Comparison of ENCODE assay signal across 35 cellular contexts in the genomic region with DNA sequence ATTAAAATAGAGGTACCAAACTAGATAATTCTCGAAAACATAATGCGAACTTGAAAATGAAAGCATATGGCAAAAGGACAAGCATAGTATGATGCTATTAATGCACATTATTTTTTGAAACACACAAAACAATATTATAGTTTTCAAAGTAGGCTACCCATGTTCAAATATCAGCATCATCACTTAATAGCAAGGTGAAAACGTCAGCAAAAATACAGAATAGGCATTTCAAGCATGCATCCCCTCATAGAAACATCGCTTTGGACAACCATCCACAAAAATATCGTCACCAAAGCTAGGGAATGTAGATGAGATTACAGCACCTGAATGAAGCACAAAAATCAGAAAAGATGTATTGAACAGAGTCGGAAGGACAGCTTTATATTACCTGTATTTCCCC.
"Had no signal": no experiment of that assay in that cellular context is flagged by ENCODE, and none has a peak within 500 bp of the region (broad histone marks: within the 10 kb centered on the region; RNA-seq: fewer than 3 reads in every experiment).

No MANE protein-coding gene starts in this region.

- H3K27me3 ChIP-seq: MG63 had no signal

- H3K4me3 ChIP-seq: MG63 had no signal

- H3K36me3 ChIP-seq: MG63 had no signal

- DNase-seq: Karpas-422, Kasumi-1, MG63, MM.1S, MV-4-11, NCI-H1048, NCI-H1092, NCI-H1092 treated with DMSO at 0.1 percent for 48 hours, NCI-H1105, NCI-H1105 treated with DMSO at 0.1 percent for 48 hours, NCI-H1417, NCI-H1417 treated with DMSO at 0.1 percent for 48 hours, NCI-H1436, NCI-H1436 treated with DMSO at 0.1 percent for 48 hours, NCI-H146, NCI-H1694, NCI-H1694 treated with DMSO at 0.1 percent for 48 hours, NCI-H187, NCI-H187 treated with DMSO at 0.1 percent for 48 hours, NCI-H1930, NCI-H2029, NCI-H2029 treated with DMSO at 0.1 percent for 48 hours, NCI-H2081, NCI-H2081 treated with DMSO at 0.1 percent for 48 hours, NCI-H2107, NCI-H2171, NCI-H2171 treated with DMSO at 0.1 percent for 48 hours, NCI-H2227 treated with DMSO at 0.1 percent for 48 hours, NCI-H226, NCI-H345, NCI-H446, NCI-H446 treated with DMSO at 0.1 percent for 48 hours, NCI-H510A, NCI-H510A treated with DMSO at 0.1 percent for 48 hours, NCI-H524 had no signal
